8 cellular contexts compared by ENCODE assay signal in the genomic region with DNA sequence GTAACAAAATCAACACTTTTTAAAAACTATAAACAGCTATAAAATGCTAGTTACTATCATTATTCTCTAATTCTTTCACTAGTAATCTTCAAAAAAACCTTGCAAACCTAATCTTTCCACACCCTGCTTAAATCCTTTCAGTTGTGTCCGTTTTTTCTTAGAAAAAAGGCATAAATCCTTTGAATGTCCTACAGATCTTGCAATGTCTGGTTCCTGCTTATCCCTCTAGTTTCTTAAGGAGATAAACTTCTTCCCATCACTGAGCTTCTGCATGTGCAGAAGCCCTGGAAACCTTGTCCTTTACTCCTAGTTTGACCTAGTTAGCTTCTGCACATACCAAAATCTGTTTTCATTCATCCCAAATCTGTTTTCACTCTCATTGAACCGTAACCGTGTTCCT. TPM values are rescaled to one million over a fixed set of nuclear protein-coding genes. Genes with fewer than 3 reads are reported as not detected.
DNase-seq lines count a peak whose midpoint lies in the region; ATAC-seq and TF ChIP-seq lines count a peak whose summit lies in the region.

No MANE protein-coding gene starts in this region.

- no peak for DNase-seq in left ventricle myocardium inferior
- no peak for DNase-seq in left ventricle myocardium superior
- no peak for DNase-seq in brain microvascular endothelial cell
- no peak for DNase-seq in aorta
- DNase-seq in posterior cingulate gyrus: no peak

- 80 to 89% methylated on average over 1 of the region's 3 CpGs for WGBS in mesodermal cell (ENCODE audit: insufficient coverage in 2 of 2), 2 experiments
- WGBS in aorta, 2 donors: 5 to 7% methylated on average over 3 of the region's 3 CpGs

- H3K4me3 ChIP-seq in left ventricle myocardium inferior (peak overlapping the region; percentile 93), brain microvascular endothelial cell (ENCODE audit: low read depth, low read length) (peak overlapping the region; percentile 98), mesodermal cell (ENCODE audit: extremely low read depth, insufficient read depth, low read length, poor library complexity, severe bottlenecking) (peak overlapping the region; percentile 80), aorta (ENCODE audit: low read length in 2 of 2) (peak overlapping the region; percentile 70 to 76)

- no peak for ATAC-seq in left ventricle myocardium superior
- ATAC-seq in aorta (ENCODE audit: low FRiP score): no peak
- no peak for ATAC-seq in GM21360 (IDR thresholded peaks at IDR 0.05; ENCODE audit: unreplicated experiment)
- ATAC-seq in HG03196 (IDR thresholded peaks at IDR 0.05; ENCODE audit: unreplicated experiment): no peak

- no peak for TF ChIP-seq CTCF in left ventricle myocardium inferior (IDR thresholded peaks at IDR 0.05; ENCODE audit: borderline replicate concordance)
- no peak for TF ChIP-seq CTCF in brain microvascular endothelial cell (IDR thresholded peaks at IDR 0.05; ENCODE audit: low read depth, low read length, missing control alignments)

- no peaks in the 10 kb centered on the region for H3K27me3 ChIP-seq in left ventricle myocardium inferior (ENCODE audit: low read depth)
- no peaks in the 10 kb centered on the region for H3K27me3 ChIP-seq in brain microvascular endothelial cell (replicated peaks)
- no peaks in the 10 kb centered on the region for H3K27me3 ChIP-seq in aorta (ENCODE audit: control insufficient read depth in 1 of 2, insufficient read depth in 2 of 2, low read length in 1 of 2)

- in situ Hi-C loops in brain microvascular endothelial cell (cut with HindIII; ENCODE audit: low pct_ligation_motif_present, low sequenced_read_pairs): no loop called here

- H3K9me3 ChIP-seq in left ventricle myocardium inferior (replicated peaks): no peaks in the 10 kb centered on the region
- no peaks in the 10 kb centered on the region for H3K9me3 ChIP-seq in mesodermal cell (ENCODE audit: control insufficient read depth, low read length)
- H3K9me3 ChIP-seq in aorta (ENCODE audit: control insufficient read depth, low read length): no peaks in the 10 kb centered on the region

- peak overlapping the region; percentile 98 for H3K27ac ChIP-seq in left ventricle myocardium inferior (replicated peaks)
- H3K27ac ChIP-seq in brain microvascular endothelial cell: peak overlapping the region; percentile 99
- peak overlapping the region; percentile 99 for H3K27ac ChIP-seq in mesodermal cell (ENCODE audit: low read depth, low read length, severe bottlenecking)
- H3K27ac ChIP-seq in aorta (ENCODE audit: low read depth in 1 of 2, low read length in 2 of 2): no peak overlapping the region

- intact Hi-C loops in left ventricle myocardium inferior (cut with micrococcal nuclease): no loop called here
- intact Hi-C loops in left ventricle myocardium superior (cut with micrococcal nuclease): no loop called here
- intact Hi-C loops in aorta (cut with DNase I): no loop called here
- intact Hi-C loops in posterior cingulate gyrus (cut with DNase I): loop anchor here (2.0 kb wide), 1 partner anchor 94 kb away; a partner anchor contains a TSS

- H3K36me3 ChIP-seq in left ventricle myocardium inferior: peaks cover 14% of the 10 kb centered on the region
- peaks cover 11% of the 10 kb centered on the region for H3K36me3 ChIP-seq in brain microvascular endothelial cell (replicated peaks)
- peaks cover 20% of the 10 kb centered on the region for H3K36me3 ChIP-seq in mesodermal cell (ENCODE audit: control insufficient read depth, insufficient read depth, low read length)
- peaks cover 2 to 4% of the 10 kb centered on the region in 2 donors for H3K36me3 ChIP-seq in aorta (ENCODE audit: control insufficient read depth in 1 of 2, insufficient read depth in 2 of 2, low read length in 1 of 2)

- H3K4me1 ChIP-seq in left ventricle myocardium inferior: peaks cover 68% of the 10 kb centered on the region
- H3K4me1 ChIP-seq in mesodermal cell (ENCODE audit: control insufficient read depth, insufficient read depth, low read length, poor library complexity, severe bottlenecking): peaks cover 7% of the 10 kb centered on the region
- H3K4me1 ChIP-seq in aorta (ENCODE audit: control insufficient read depth in 1 of 2, insufficient read depth in 2 of 2, low read length in 2 of 2): peaks cover 0 to 3% of the 10 kb centered on the region in 2 donors

RNA-seq across cellular contexts. Expression of a gene that starts 1.3 kb away (rescaled TPM):
- total RNA-seq in left ventricle myocardium inferior (8.2 TPM), left ventricle myocardium superior (7.4 TPM), aorta (10 to 100 TPM; 10.5 to 12.2 TPM)
- polyA plus RNA-seq in mesodermal cell (2013, experiment 1 of 2): 16.4 TPM
- polyA plus RNA-seq in mesodermal cell (2013, experiment 2 of 2): 14.9 TPM
- polyA plus RNA-seq in aorta: 10 to 100 TPM in 1 of 2 donors, 1 to 10 TPM in 1; 6.6 to 11.6 TPM

Comparison
In these comparisons a context has a peak if more than half of its experiments do, and no peak if none do; other contexts are left out.
1. H3K27ac ChIP-seq: peak in left ventricle myocardium inferior (single experiment), brain microvascular endothelial cell (single experiment) and mesodermal cell (single experiment); none in aorta (0 of 2).
2. Peak in every context shown above with its lines, with median percentiles within 50 percentile points of each other: H3K4me3 ChIP-seq.